In the genomic region with DNA sequence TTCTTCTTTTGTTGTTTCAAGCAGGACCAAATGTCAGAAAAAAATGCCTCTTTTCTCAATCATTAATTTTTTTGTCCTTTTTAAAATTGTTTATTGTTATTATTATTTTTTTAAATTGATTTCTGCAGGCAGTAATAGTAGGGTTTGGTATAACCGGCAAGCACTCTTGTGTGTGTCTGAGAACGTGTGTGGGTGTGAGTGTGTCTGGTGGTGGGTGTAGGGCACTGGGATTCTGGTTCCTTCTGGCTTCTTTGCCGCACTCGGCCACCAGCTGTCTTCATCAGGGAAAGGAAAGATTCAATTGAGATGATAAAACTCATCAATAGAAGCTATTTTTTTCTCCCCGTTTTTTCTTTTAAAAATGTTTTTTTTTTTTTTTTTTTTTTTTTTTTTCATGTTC, we compare ENCODE assay signal across 1 cellular context.
TF ChIP-seq lines count a peak whose summit lies in the region.

No MANE protein-coding gene starts in this region.

TF ChIP-seq in IMR-90, 13 proteins besides CTCF, POLR2A, EP300 and RAD21:
- no peak for TF ChIP-seq RCOR1 (IDR thresholded peaks at IDR 0.05; ENCODE audit: insufficient replicate concordance, low read length)
- no peak for TF ChIP-seq CHD1 (IDR thresholded peaks at IDR 0.05; ENCODE audit: low read depth, low read length)
- no peak for TF ChIP-seq NFE2L2 (IDR thresholded peaks at IDR 0.05; ENCODE audit: low read depth, low read length)
- TF ChIP-seq FOS (IDR thresholded peaks at IDR 0.05; ENCODE audit: low read depth, low read length): no peak
- TF ChIP-seq MXI1 (IDR thresholded peaks at IDR 0.05; ENCODE audit: borderline replicate concordance, low read depth, low read length): no peak
- TF ChIP-seq RFX5 (IDR thresholded peaks at IDR 0.05; ENCODE audit: low read depth, low read length): no peak
- TF ChIP-seq, protein P1, sequence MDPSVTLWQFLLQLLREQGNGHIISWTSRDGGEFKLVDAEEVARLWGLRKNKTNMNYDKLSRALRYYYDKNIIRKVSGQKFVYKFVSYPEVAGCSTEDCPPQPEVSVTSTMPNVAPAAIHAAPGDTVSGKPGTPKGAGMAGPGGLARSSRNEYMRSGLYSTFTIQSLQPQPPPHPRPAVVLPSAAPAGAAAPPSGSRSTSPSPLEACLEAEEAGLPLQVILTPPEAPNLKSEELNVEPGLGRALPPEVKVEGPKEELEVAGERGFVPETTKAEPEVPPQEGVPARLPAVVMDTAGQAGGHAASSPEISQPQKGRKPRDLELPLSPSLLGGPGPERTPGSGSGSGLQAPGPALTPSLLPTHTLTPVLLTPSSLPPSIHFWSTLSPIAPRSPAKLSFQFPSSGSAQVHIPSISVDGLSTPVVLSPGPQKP (IDR thresholded peaks at IDR 0.05; ENCODE audit: borderline replicate concordance, low read depth, low read length): no peak
- TF ChIP-seq MAFK (IDR thresholded peaks at IDR 0.05; ENCODE audit: low read depth, low read length): no peak
- TF ChIP-seq MAZ (IDR thresholded peaks at IDR 0.05; ENCODE audit: borderline replicate concordance, low read depth, low read length): no peak
- TF ChIP-seq BHLHE40 (IDR thresholded peaks at IDR 0.05; ENCODE audit: low read depth, low read length): no peak
- TF ChIP-seq SMC3 (IDR thresholded peaks at IDR 0.05; ENCODE audit: low read depth, low read length): no peak
